In genomic region chr1:234114648-234115307, GRCh38 we compare ENCODE assay signal across 8 cellular contexts.
DNase-seq lines count a peak whose midpoint lies in the region; ATAC-seq and TF ChIP-seq lines count a peak whose summit lies in the region.

No MANE protein-coding gene starts in this region.

- TF ChIP-seq CTCF in heart left ventricle (IDR thresholded peaks at IDR 0.05), result peak; percentile 48 to 77 (median 64)
- TF ChIP-seq CTCF in MCF 10A (IDR thresholded peaks at IDR 0.05; ENCODE audit: unreplicated experiment), result peak; percentile 97
- TF ChIP-seq CTCF in kidney epithelial cell (IDR thresholded peaks at IDR 0.05; ENCODE audit: insufficient read depth, low read length, poor library complexity, severe bottlenecking), result peak; percentile 63

- ATAC-seq in heart left ventricle (no peak), right cardiac atrium (no peak), HG02870 (IDR thresholded peaks at IDR 0.05; ENCODE audit: unreplicated experiment) (no peak)
- ATAC-seq in stimulated activated naive CD8-positive, alpha-beta T cell treated with anti-CD3 and anti-CD28 coated beads, Interleukin-15, Interleukin-2, amounts not matched to agents 100 U/mL and 50 U/mL, for 24 hours, result no peak

- H3K4me3 Mint-ChIP-seq in MCF 10A (ENCODE audit: unreplicated experiment), result peak overlapping the region; percentile 57

- no peaks in the 10 kb centered on the region for H3K9me3 Mint-ChIP-seq in MCF 10A (ENCODE audit: unreplicated experiment)

- H3K4me1 Mint-ChIP-seq in MCF 10A (ENCODE audit: insufficient read depth, unreplicated experiment), result peaks cover 13% of the 10 kb centered on the region

- H3K27ac ChIP-seq in heart left ventricle (no peak overlapping the region), right cardiac atrium (ENCODE audit: low read length) (no peak overlapping the region)

- H3K4me1 ChIP-seq in heart left ventricle (peaks cover 0 to 4% (median 0%) of the 10 kb centered on the region in 12 donors), right cardiac atrium (ENCODE audit: control insufficient read depth, insufficient read depth, low read length) (no peaks in the 10 kb centered on the region)

- no peaks in the 10 kb centered on the region for H3K27me3 Mint-ChIP-seq in MCF 10A (ENCODE audit: insufficient read depth, unreplicated experiment)

- no TSS peak for BruUV-seq in MCF 10A (replicated peaks; lab: Mats Ljungman, UMichigan)

- DNase-seq in heart left ventricle (no peak), right cardiac atrium (no peak), LHCN-M2 (ENCODE audit: low read depth) (peak; percentile 45), RPMI7951 (ENCODE audit: low read depth) (peak; percentile 58), MCF 10A (ENCODE audit: unreplicated experiment) (peak; percentile 84), kidney epithelial cell (ENCODE audit: low read depth) (no peak)
- DNase-seq in stimulated activated naive CD8-positive, alpha-beta T cell treated with anti-CD3 and anti-CD28 coated beads, Interleukin-15, Interleukin-2, amounts not matched to agents 100 U/mL and 50 U/mL, for 24 hours, result peak; percentile 28

- POLR2A ChIA-PET in MCF 10A (lab: Yijun Ruan, JAX), result interaction anchor here (0.6 to 2.1 kb wide), 13 partner anchors 10 to 363 kb away, joined by 3 to 9 read pairs (median 3); partner anchors contain the start of gene COA6

- CTCF ChIA-PET in MCF 10A (lab: Yijun Ruan, JAX), result interaction anchor here (0.6 to 20.7 kb wide), 61 partner anchors 9 to 807 kb away, joined by 3 to 506 read pairs (median 4); partner anchors contain the start of gene TARBP1

- no peak overlapping the region for H3K27ac Mint-ChIP-seq in MCF 10A (ENCODE audit: low read depth, unreplicated experiment)

- 16 to 22% (median 18%) methylated on average over 11 of the region's 11 CpGs for WGBS in heart left ventricle, 4 donors
- 14% methylated on average over 11 of the region's 11 CpGs for WGBS in right cardiac atrium

- H3K27me3 ChIP-seq in heart left ventricle, result peaks cover 0 to 22% (median 0%) of the 10 kb centered on the region in 9 donors
- H3K27me3 ChIP-seq in right cardiac atrium (ENCODE audit: control insufficient read depth, insufficient read depth), result no peaks in the 10 kb centered on the region
- no peaks in the 10 kb centered on the region for H3K27me3 ChIP-seq in kidney epithelial cell (ENCODE audit: control insufficient read depth, insufficient read depth, low read length)

- no peak for TF ChIP-seq POLR2A in heart left ventricle (IDR thresholded peaks at IDR 0.05)

- H3K4me3 ChIP-seq in heart left ventricle, result peak overlapping the region in 1 of 12 donors; percentile 16
- no peak overlapping the region for H3K4me3 ChIP-seq in right cardiac atrium (ENCODE audit: low read length)
- H3K4me3 ChIP-seq in kidney epithelial cell (ENCODE audit: low read depth, low read length), result no peak overlapping the region

- H3K36me3 ChIP-seq in heart left ventricle, result no peaks in the 10 kb centered on the region
- H3K36me3 ChIP-seq in kidney epithelial cell (ENCODE audit: control insufficient read depth, insufficient read depth, low read length), result no peaks in the 10 kb centered on the region

- H3K9me3 ChIP-seq in heart left ventricle (no peaks in the 10 kb centered on the region), right cardiac atrium (ENCODE audit: control insufficient read depth, low read length) (no peaks in the 10 kb centered on the region)

- no peaks in the 10 kb centered on the region for H3K36me3 Mint-ChIP-seq in MCF 10A (ENCODE audit: insufficient read depth, unreplicated experiment)

- intact Hi-C loops in heart left ventricle (cut with DNase I), result loop anchor here in 7 of 10 donors (2.0 to 10.0 kb wide), 5 partner anchors 193 to 213 kb away; no protein-coding TSS in a partner anchor
- intact Hi-C loops in right cardiac atrium (cut with DNase I), result loop anchor here in 1 of 4 donors (5.0 kb wide), 1 partner anchor 193 kb away; no protein-coding TSS in a partner anchor
- intact Hi-C loops in MCF 10A (cut with micrococcal nuclease), result loop anchor here (1.0 to 10.0 kb wide), 9 partner anchors 35 to 968 kb away; partner anchors contain the start of genes COA6 and TARBP1

Comparison
In these comparisons a context has a peak if more than half of its experiments do, and no peak if none do; other contexts are left out.
1. DNase-seq: peak in LHCN-M2 (single experiment), RPMI7951 (single experiment), MCF 10A (single experiment) and stimulated activated naive CD8-positive, alpha-beta T cell treated with anti-CD3 and anti-CD28 coated beads, Interleukin-15, Interleukin-2, amounts not matched to agents 100 U/mL and 50 U/mL, for 24 hours (single experiment); none in heart left ventricle (0 of 5), right cardiac atrium (0 of 3) and kidney epithelial cell (single experiment).
2. Peak in every context shown above with its lines, with median percentiles within 50 percentile points of each other: CTCF ChIP-seq.